Comparison of ENCODE assay signal across 1 cellular context in the genomic region with DNA sequence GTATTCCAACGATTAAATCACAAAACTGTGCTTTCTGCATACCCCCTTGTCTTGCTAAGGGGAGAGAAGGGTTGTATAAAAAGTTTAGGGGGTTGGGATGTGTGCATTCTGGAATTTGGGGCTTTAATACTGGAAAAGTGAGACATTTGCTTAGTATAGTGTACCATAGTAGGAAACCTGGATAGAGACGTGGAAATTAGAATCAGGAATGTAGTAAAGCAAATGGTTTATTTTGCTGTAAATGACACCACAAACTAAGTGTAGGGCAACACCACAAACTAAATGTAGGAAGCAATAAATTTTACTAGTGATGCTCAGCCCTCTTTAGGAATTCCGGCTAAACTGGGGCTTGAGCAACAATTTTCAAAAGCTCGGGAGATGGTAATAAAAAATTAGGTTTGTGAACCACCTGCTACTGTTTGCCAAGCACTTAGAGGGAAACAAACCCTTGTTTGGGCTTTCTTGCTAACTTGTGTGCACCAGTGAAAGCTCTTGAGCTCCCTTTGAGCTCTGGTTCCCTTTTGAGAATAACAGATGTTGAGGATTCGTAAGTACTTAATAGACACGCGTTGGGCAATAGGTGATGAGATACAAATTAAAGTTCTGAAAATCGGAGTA.
TF ChIP-seq lines count a peak whose summit lies in the region.

No MANE protein-coding gene starts in this region.

TF ChIP-seq in SK-N-SH treated with all-trans-retinoic acid at 6 μM for 48 hours, 23 proteins besides CTCF, POLR2A, EP300 and RAD21 (continued from another document):
- TF ChIP-seq, protein P1, sequence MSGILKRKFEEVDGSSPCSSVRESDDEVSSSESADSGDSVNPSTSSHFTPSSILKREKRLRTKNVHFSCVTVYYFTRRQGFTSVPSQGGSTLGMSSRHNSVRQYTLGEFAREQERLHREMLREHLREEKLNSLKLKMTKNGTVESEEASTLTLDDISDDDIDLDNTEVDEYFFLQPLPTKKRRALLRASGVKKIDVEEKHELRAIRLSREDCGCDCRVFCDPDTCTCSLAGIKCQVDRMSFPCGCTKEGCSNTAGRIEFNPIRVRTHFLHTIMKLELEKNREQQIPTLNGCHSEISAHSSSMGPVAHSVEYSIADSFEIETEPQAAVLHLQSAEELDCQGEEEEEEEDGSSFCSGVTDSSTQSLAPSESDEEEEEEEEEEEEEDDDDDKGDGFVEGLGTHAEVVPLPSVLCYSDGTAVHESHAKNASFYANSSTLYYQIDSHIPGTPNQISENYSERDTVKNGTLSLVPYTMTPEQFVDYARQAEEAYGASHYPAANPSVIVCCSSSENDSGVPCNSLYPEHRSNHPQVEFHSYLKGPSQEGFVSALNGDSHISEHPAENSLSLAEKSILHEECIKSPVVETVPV (CRISPR knock-in tag; IDR thresholded peaks at IDR 0.05), result peak; percentile 23; the same call in 1 of the 2 replicates
- TF ChIP-seq, protein P2, sequence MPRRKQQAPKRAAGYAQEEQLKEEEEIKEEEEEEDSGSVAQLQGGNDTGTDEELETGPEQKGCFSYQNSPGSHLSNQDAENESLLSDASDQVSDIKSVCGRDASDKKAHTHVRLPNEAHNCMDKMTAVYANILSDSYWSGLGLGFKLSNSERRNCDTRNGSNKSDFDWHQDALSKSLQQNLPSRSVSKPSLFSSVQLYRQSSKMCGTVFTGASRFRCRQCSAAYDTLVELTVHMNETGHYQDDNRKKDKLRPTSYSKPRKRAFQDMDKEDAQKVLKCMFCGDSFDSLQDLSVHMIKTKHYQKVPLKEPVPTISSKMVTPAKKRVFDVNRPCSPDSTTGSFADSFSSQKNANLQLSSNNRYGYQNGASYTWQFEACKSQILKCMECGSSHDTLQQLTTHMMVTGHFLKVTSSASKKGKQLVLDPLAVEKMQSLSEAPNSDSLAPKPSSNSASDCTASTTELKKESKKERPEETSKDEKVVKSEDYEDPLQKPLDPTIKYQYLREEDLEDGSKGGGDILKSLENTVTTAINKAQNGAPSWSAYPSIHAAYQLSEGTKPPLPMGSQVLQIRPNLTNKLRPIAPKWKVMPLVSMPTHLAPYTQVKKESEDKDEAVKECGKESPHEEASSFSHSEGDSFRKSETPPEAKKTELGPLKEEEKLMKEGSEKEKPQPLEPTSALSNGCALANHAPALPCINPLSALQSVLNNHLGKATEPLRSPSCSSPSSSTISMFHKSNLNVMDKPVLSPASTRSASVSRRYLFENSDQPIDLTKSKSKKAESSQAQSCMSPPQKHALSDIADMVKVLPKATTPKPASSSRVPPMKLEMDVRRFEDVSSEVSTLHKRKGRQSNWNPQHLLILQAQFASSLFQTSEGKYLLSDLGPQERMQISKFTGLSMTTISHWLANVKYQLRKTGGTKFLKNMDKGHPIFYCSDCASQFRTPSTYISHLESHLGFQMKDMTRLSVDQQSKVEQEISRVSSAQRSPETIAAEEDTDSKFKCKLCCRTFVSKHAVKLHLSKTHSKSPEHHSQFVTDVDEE (CRISPR knock-in tag; IDR thresholded peaks at IDR 0.05), result no peak
- TF ChIP-seq PATZ1 (CRISPR knock-in tag; IDR thresholded peaks at IDR 0.05; ENCODE audit: borderline replicate concordance) (peak; percentile 43; the same call in 1 of the 2 replicates), PPARA (CRISPR knock-in tag; IDR thresholded peaks at IDR 0.05; ENCODE audit: borderline replicate concordance) (no peak), ARNTL (CRISPR knock-in tag; IDR thresholded peaks at IDR 0.05; ENCODE audit: borderline replicate concordance, low read depth) (no peak), ESRRG (CRISPR knock-in tag; IDR thresholded peaks at IDR 0.05) (no peak), ZFP3 (CRISPR knock-in tag; IDR thresholded peaks at IDR 0.05) (no peak), OSR1 (CRISPR knock-in tag; IDR thresholded peaks at IDR 0.05) (no peak), BACH2 (CRISPR knock-in tag; IDR thresholded peaks at IDR 0.05; ENCODE audit: borderline replicate concordance) (no peak)
TF ChIP-seq in SK-N-SH treated with all-trans-retinoic acid at 6 μM for 48 hours: peak in this region for 4.
